In the genomic region with DNA sequence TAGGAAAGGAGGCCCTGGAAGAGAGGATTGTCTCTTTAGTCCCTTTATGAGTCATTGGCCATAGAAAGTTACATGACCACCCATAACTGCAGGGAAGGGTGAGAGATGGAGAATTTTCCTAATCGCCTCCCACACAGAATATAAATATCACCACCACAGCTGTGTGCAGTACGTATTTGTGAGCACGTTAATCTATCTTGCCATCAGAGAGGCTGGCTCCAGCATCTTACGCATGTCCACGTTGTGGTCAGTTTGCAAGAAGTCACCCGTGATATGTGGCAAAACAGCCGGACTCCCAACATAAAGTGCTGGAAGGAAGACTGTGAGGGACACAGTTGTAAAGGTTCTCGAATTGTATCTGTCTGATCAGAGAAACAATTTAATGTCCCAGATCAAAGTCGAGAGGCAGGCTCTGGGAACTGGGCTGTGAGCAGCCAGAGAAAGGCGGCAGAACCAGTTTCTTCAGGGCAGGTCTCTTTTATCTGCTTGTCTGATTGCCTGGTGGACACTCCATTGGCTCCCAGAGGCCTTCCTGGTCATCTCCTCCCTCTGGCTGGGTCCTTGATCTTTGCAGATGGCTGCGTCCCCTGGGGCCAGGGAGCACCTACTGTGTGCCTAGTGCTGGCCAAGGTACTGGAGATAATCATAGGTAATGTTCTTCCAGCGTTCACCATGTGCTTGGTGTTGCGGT, we compare ENCODE assay signal across 1 cellular context.
TF ChIP-seq lines count a peak whose summit lies in the region.

No MANE protein-coding gene starts in this region.

TF ChIP-seq in HepG2, 621 proteins besides CTCF, POLR2A, EP300 and RAD21 (continued from another document):
- TF ChIP-seq ZNF549 (CRISPR knock-in tag; IDR thresholded peaks at IDR 0.05): no peak
- no peak for TF ChIP-seq ZNF790 (CRISPR knock-in tag; IDR thresholded peaks at IDR 0.05; ENCODE audit: borderline replicate concordance)
- no peak for TF ChIP-seq ZNF7 (CRISPR knock-in tag; IDR thresholded peaks at IDR 0.05)
TF ChIP-seq in HepG2: peak in this region for 1.
